10 cellular contexts compared by ENCODE assay signal in the genomic region with DNA sequence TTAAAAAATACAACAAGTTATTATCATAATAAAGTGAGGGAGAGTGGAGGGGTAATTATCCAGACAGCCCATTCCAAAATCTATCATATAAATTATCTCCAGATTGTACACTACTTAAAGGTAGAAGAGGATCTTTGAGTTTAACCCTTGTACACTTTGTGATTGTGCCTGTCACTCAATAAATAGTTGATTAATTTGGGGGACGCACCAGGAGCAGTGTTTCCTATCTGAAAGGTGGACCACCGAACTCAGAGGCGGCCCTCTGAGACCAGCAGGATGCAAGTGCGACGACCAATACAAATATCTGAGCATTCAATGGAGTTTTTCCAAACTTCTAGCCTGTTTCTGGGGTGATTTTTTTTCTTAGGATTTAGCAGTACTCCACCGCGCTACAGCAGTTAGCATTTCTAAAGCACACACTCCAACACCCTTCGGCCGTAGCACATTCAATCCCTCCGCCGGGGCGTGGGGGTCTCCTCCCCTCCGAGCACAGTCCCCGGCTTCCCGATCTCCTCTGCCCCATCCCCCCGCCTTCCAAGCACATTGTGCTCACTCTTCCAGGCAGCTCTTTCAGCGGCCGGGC. TPM values are rescaled to one million over a fixed set of nuclear protein-coding genes. Genes with fewer than 3 reads are reported as not detected.
DNase-seq lines count a peak whose midpoint lies in the region; ATAC-seq and TF ChIP-seq lines count a peak whose summit lies in the region.
"Had no signal": no experiment of that assay in that cellular context is flagged by ENCODE, and none has a peak within 500 bp of the region (broad histone marks: within the 10 kb centered on the region; RNA-seq: fewer than 3 reads in every experiment).

No MANE protein-coding gene starts in this region.

- peak overlapping the region; percentile 89 for H3K27ac ChIP-seq in SJCRH30
- H3K27ac ChIP-seq in foreskin keratinocyte, result no peak overlapping the region
- H3K27ac ChIP-seq in psoas muscle, result peak overlapping the region; percentile 99

- intact Hi-C loops in psoas muscle (cut with DNase I), result loop anchor here (1.0 to 5.0 kb wide), 3 partner anchors 124 to 197 kb away; no protein-coding TSS in a partner anchor

- peak; percentile 12 for ATAC-seq in foreskin keratinocyte
- no peak for ATAC-seq in psoas muscle
- no peak for ATAC-seq in left lobe of liver
- no peak for ATAC-seq in HG03469 (IDR thresholded peaks at IDR 0.05; ENCODE audit: unreplicated experiment)
- no peak for ATAC-seq in HG03457 (IDR thresholded peaks at IDR 0.05; ENCODE audit: unreplicated experiment)

- no peaks in the 10 kb centered on the region for H3K4me1 ChIP-seq in SJCRH30
- H3K4me1 ChIP-seq in foreskin keratinocyte, result no peaks in the 10 kb centered on the region
- H3K4me1 ChIP-seq in psoas muscle, result peaks cover 30% of the 10 kb centered on the region

- 1 to 2% (median 1%) methylated on average over 18 of the region's 18 CpGs for WGBS in psoas muscle, 3 donors

- H3K9me3 ChIP-seq in SJCRH30 (replicated peaks) (no peaks in the 10 kb centered on the region), psoas muscle (no peaks in the 10 kb centered on the region)

- H3K4me3 ChIP-seq in H7 (ENCODE audit: insufficient read depth, low read depth, low read length) (peak overlapping the region; percentile 75), SJCRH30 (peak overlapping the region; percentile 88), psoas muscle (peak overlapping the region; percentile 92)

- TF ChIP-seq CTCF in foreskin keratinocyte (conservative IDR thresholded peaks at IDR 0.05) (no peak), psoas muscle (IDR thresholded peaks at IDR 0.05) (no peak)

- H3K27me3 ChIP-seq in H7 (ENCODE audit: control insufficient read depth, insufficient read depth, low read length) (no peaks in the 10 kb centered on the region), SJCRH30 (no peaks in the 10 kb centered on the region), foreskin keratinocyte (peaks cover 67% of the 10 kb centered on the region), psoas muscle (ENCODE audit: insufficient read depth in 3 of 3, low read length in 2 of 3) (no peaks in the 10 kb centered on the region)

- H3K36me3 ChIP-seq in H7 (replicated peaks; ENCODE audit: control insufficient read depth, insufficient read depth, low read length) (no peaks in the 10 kb centered on the region), SJCRH30 (no peaks in the 10 kb centered on the region), psoas muscle (ENCODE audit: insufficient read depth in 1 of 2, low read depth in 1 of 2) (no peaks in the 10 kb centered on the region)

- DNase-seq in H7 (no peak), SJCRH30 (no peak), foreskin keratinocyte (no peak), psoas muscle (no peak), left lobe of liver (ENCODE audit: low spot score) (no peak), RKO (ENCODE audit: low spot score) (no peak)
- DNase-seq: Karpas-422 had no signal

RNA-seq across cellular contexts. Expression of gene CECR2, which starts 1.0 kb away (rescaled TPM):
- total RNA-seq in H7 (2014; rRNA removed; shearing (Covaris generic)), result 50.0 and 66.3 TPM in 2 replicates
- total RNA-seq in SJCRH30 (2014; rRNA removed; shearing (Covaris generic)), result 17.6 and 19.1 TPM in 2 replicates
- total RNA-seq in foreskin keratinocyte (not detected in 2 replicates), psoas muscle (10 to 100 TPM; 19.6 to 24.1 (median 20.5) TPM), left lobe of liver (12.0 TPM)
- polyA plus RNA-seq in foreskin keratinocyte (not detected in 2 replicates), psoas muscle (1 to 10 TPM; 1.7 to 8.1 (median 3.1) TPM)
- total RNA-seq: activated CD8-positive, alpha-beta memory T cell treated with anti-CD3 and anti-CD28 coated beads for 36 hours had no signal

Comparison
In these comparisons a context has a peak if more than half of its experiments do, and no peak if none do; other contexts are left out.
1. RNA of gene CECR2, which starts 1.0 kb away (total RNA-seq): 50.0 to 66.3 TPM in H7, 19.6 to 24.1 TPM in psoas muscle, 17.6 to 19.1 TPM in SJCRH30 and 12.0 TPM in left lobe of liver (single experiment); not detected in foreskin keratinocyte; every median in the first group is over 10 times any median in the second.
2. Peak in every context shown above with its lines, with median percentiles within 50 percentile points of each other: H3K4me3 ChIP-seq.